ENCODE assay signal across 21 cellular contexts in the genomic region with DNA sequence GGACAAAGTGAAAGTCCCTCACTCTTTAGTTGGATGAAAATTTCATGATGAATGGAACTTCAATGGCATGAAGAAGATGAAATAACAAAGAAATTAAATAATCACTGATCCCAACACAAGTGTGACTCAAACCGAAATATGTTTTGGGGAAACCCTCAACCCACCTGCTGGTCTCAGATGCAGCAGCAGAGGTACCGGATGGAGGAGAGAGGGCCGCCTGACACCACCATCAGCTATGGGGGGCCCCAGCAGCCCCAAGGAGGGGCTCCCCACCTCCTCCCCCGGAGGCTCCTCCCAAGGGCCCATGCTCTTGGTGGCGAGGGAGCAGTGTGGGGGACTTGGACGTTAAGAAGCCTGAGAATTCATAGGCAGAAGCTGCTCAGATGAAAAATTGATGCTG.
DNase-seq lines count a peak whose midpoint lies in the region; ATAC-seq, FAIRE-seq and TF ChIP-seq lines count a peak whose summit lies in the region.
"Had no signal": no experiment of that assay in that cellular context is flagged by ENCODE, and none has a peak within 500 bp of the region (broad histone marks: within the 10 kb centered on the region; RNA-seq: fewer than 3 reads in every experiment).

No MANE protein-coding gene starts in this region.

- no peaks in the 10 kb centered on the region for H3K9me3 Mint-ChIP-seq in stimulated activated memory B cell treated with anti-CD40 and anti-IgM and Interleukin-4, amounts not matched to agents 10 μg/mL and 1 μg/mL and 100 μg/mL, for 72 hours
- H3K9me3 Mint-ChIP-seq in activated naive CD8-positive, alpha-beta T cell treated with anti-CD3 and anti-CD28 coated beads for 36 hours, result no peaks in the 10 kb centered on the region
- H3K9me3 Mint-ChIP-seq: T-helper 1 cell treated with Interleukin-12 subunit alpha and Interleukin-12 subunit beta and Interleukin-4 antibody, amounts not matched to agents 30 μg/mL and 1 μg/mL, for 36 hours had no signal

- H3K27ac Mint-ChIP-seq in stimulated activated memory B cell treated with anti-CD40 and anti-IgM and Interleukin-4, amounts not matched to agents 10 μg/mL and 1 μg/mL and 100 μg/mL, for 72 hours, result no peak overlapping the region
- H3K27ac Mint-ChIP-seq in activated naive CD8-positive, alpha-beta T cell treated with anti-CD3 and anti-CD28 coated beads for 36 hours, result no peak overlapping the region
- H3K27ac Mint-ChIP-seq: CD4-positive, alpha-beta T cell; H9; IgD-negative memory B cell; T-helper 1 cell treated with Interleukin-12 subunit alpha and Interleukin-12 subunit beta and Interleukin-4 antibody, amounts not matched to agents 30 μg/mL and 1 μg/mL, for 36 hours had no signal

- no peak for TF ChIP-seq POLR2A in GM12892 (IDR thresholded peaks at IDR 0.05; ENCODE audit: low read depth, low read length)

- no peaks in the 10 kb centered on the region for H3K4me1 Mint-ChIP-seq in stimulated activated memory B cell treated with anti-CD40 and anti-IgM and Interleukin-4, amounts not matched to agents 10 μg/mL and 1 μg/mL and 100 μg/mL, for 72 hours
- no peaks in the 10 kb centered on the region for H3K4me1 Mint-ChIP-seq in activated naive CD8-positive, alpha-beta T cell treated with anti-CD3 and anti-CD28 coated beads for 36 hours
- H3K4me1 Mint-ChIP-seq: IgD-negative memory B cell had no signal

- FAIRE-seq in GM12892 (lab: Jason Lieb, UNC), result no peak

- H3K27me3 Mint-ChIP-seq in stimulated activated memory B cell treated with anti-CD40 and anti-IgM and Interleukin-4, amounts not matched to agents 10 μg/mL and 1 μg/mL and 100 μg/mL, for 72 hours, result peaks cover 24% of the 10 kb centered on the region
- H3K27me3 Mint-ChIP-seq in activated naive CD8-positive, alpha-beta T cell treated with anti-CD3 and anti-CD28 coated beads for 36 hours, result no peaks in the 10 kb centered on the region
- H3K27me3 Mint-ChIP-seq: CD4-positive, alpha-beta T cell had no signal

- no peaks in the 10 kb centered on the region for H3K36me3 Mint-ChIP-seq in stimulated activated memory B cell treated with anti-CD40 and anti-IgM and Interleukin-4, amounts not matched to agents 10 μg/mL and 1 μg/mL and 100 μg/mL, for 72 hours
- H3K36me3 Mint-ChIP-seq in activated naive CD8-positive, alpha-beta T cell treated with anti-CD3 and anti-CD28 coated beads for 36 hours, result peaks cover 2% of the 10 kb centered on the region

- peak; percentile 16 for DNase-seq in GM12892 (ENCODE audit: insufficient read length)
- DNase-seq in activated naive CD8-positive, alpha-beta T cell treated with anti-CD3 and anti-CD28 coated beads for 36 hours, result no peak
- DNase-seq in NCI-H69 (lab: John Stamatoyannopoulos, UW), result no peak
- DNase-seq: CD4-positive, alpha-beta T cell; COR-L47; GM23248; H9; MV-4-11; NCI-H1105 treated with DMSO at 0.1 percent for 48 hours; NCI-H1694; NCI-H2081; NCI-H2171 treated with DMSO at 0.1 percent for 48 hours; NCI-H524 treated with DMSO at 0.1 percent for 48 hours; OCI-M1 had no signal

- peak; percentile 82 for ATAC-seq in GM19351 (IDR thresholded peaks at IDR 0.05; ENCODE audit: unreplicated experiment)
- ATAC-seq in HG03442 (IDR thresholded peaks at IDR 0.05; ENCODE audit: unreplicated experiment), result peak; percentile 36
- peak; percentile 56 for ATAC-seq in stimulated activated memory B cell treated with anti-CD40 and anti-IgM and Interleukin-4, amounts not matched to agents 10 μg/mL and 1 μg/mL and 100 μg/mL, for 72 hours
- no peak for ATAC-seq in GM18867 (IDR thresholded peaks at IDR 0.05; ENCODE audit: unreplicated experiment)
- ATAC-seq: Right ventricle myocardium inferior had no signal

- no peak overlapping the region for H3K4me3 Mint-ChIP-seq in stimulated activated memory B cell treated with anti-CD40 and anti-IgM and Interleukin-4, amounts not matched to agents 10 μg/mL and 1 μg/mL and 100 μg/mL, for 72 hours
- H3K4me3 Mint-ChIP-seq in activated naive CD8-positive, alpha-beta T cell treated with anti-CD3 and anti-CD28 coated beads for 36 hours, result no peak overlapping the region
- H3K4me3 Mint-ChIP-seq: CD4-positive, alpha-beta T cell; H9; IgD-negative memory B cell; T-helper 1 cell treated with Interleukin-12 subunit alpha and Interleukin-12 subunit beta and Interleukin-4 antibody, amounts not matched to agents 30 μg/mL and 1 μg/mL, for 36 hours had no signal
